Comparison of ENCODE assay signal across 8 cellular contexts in genomic region chr4:136864580-136865185, GRCh38.
A peak's percentile ranks its signal among the peaks of the same experiment; 100 is the strongest.
DNase-seq lines count a peak whose midpoint lies in the region; ATAC-seq and TF ChIP-seq lines count a peak whose summit lies in the region.

No MANE protein-coding gene starts in this region.

- H3K27ac Mint-ChIP-seq in activated CD4-positive, alpha-beta T cell treated with anti-CD3 and anti-CD28 coated beads, Interleukin-2, amount 10 ng/mL, durations not matched to agents 24 days and 14 days, result no peak overlapping the region

- peak; percentile 87 for TF ChIP-seq CTCF in upper lobe of right lung (IDR thresholded peaks at IDR 0.05)

- H3K27me3 ChIP-seq in upper lobe of right lung, result no peaks in the 10 kb centered on the region

- H3K27me3 Mint-ChIP-seq in activated CD4-positive, alpha-beta T cell treated with anti-CD3 and anti-CD28 coated beads, Interleukin-2, amount 10 ng/mL, durations not matched to agents 24 days and 14 days, result no peaks in the 10 kb centered on the region

- no peaks in the 10 kb centered on the region for H3K9me3 ChIP-seq in upper lobe of right lung

- no peaks in the 10 kb centered on the region for H3K4me1 ChIP-seq in upper lobe of right lung

- no peaks in the 10 kb centered on the region for H3K9me3 Mint-ChIP-seq in activated CD4-positive, alpha-beta T cell treated with anti-CD3 and anti-CD28 coated beads, Interleukin-2, amount 10 ng/mL, durations not matched to agents 24 days and 14 days

- H3K4me1 Mint-ChIP-seq in activated CD4-positive, alpha-beta T cell treated with anti-CD3 and anti-CD28 coated beads, Interleukin-2, amount 10 ng/mL, durations not matched to agents 24 days and 14 days, result no peaks in the 10 kb centered on the region

- peak; percentile 77 for DNase-seq in activated CD4-positive, alpha-beta T cell treated with anti-CD3 and anti-CD28 coated beads, Interleukin-2, amount 10 ng/mL, durations not matched to agents 24 days and 14 days
- no peak for DNase-seq in activated CD4-positive, alpha-beta T cell treated with anti-CD3 and anti-CD28 coated beads, Interleukin-2, amount 50 U/mL, for 4 hours
- DNase-seq in NCI-H774 (lab: John Stamatoyannopoulos, UW) (peak; percentile 32), brain pericyte (ENCODE audit: low read depth, low spot score) (peak; percentile 42), left colon (peak in 1 of 2 donors; percentile 4), upper lobe of right lung (no peak)

- H3K27ac ChIP-seq in upper lobe of right lung, result no peak overlapping the region

- peak; percentile 87 for ATAC-seq in GM21515 (IDR thresholded peaks at IDR 0.05; ENCODE audit: unreplicated experiment)
- peak; percentile 72 for ATAC-seq in HG03575 (IDR thresholded peaks at IDR 0.05; ENCODE audit: extremely low read depth, insufficient number of reproducible peaks, low FRiP score, unreplicated experiment)
- ATAC-seq in left colon, result peak; percentile 67
- peak; percentile 72 for ATAC-seq in upper lobe of right lung

- no peak overlapping the region for H3K4me3 ChIP-seq in upper lobe of right lung

- no peak overlapping the region for H3K4me3 Mint-ChIP-seq in activated CD4-positive, alpha-beta T cell treated with anti-CD3 and anti-CD28 coated beads, Interleukin-2, amount 10 ng/mL, durations not matched to agents 24 days and 14 days

- intact Hi-C loops in activated CD4-positive, alpha-beta T cell treated with anti-CD3 and anti-CD28 coated beads, Interleukin-2, amount 10 ng/mL, durations not matched to agents 24 days and 14 days (cut with micrococcal nuclease), result loop anchor here (10.0 kb wide), 1 partner anchor 1490 kb away; no protein-coding TSS in a partner anchor
- intact Hi-C loops in left colon (cut with DNase I, micrococcal nuclease) (no loop called here), upper lobe of right lung (cut with DNase I) (no loop called here)

- no peaks in the 10 kb centered on the region for H3K36me3 ChIP-seq in upper lobe of right lung

- no peaks in the 10 kb centered on the region for H3K36me3 Mint-ChIP-seq in activated CD4-positive, alpha-beta T cell treated with anti-CD3 and anti-CD28 coated beads, Interleukin-2, amount 10 ng/mL, durations not matched to agents 24 days and 14 days (ENCODE audit: low read depth)

Comparison
In these comparisons a context has a peak if more than half of its experiments do, and no peak if none do; other contexts are left out.
1. DNase-seq: peak in activated CD4-positive, alpha-beta T cell treated with anti-CD3 and anti-CD28 coated beads, Interleukin-2, amount 10 ng/mL, durations not matched to agents 24 days and 14 days (single experiment), NCI-H774 (single experiment) and brain pericyte (single experiment); none in activated CD4-positive, alpha-beta T cell treated with anti-CD3 and anti-CD28 coated beads, Interleukin-2, amount 50 U/mL, for 4 hours (0 of 2) and upper lobe of right lung (single experiment).
2. Peak in every context shown above with its lines, with median percentiles within 50 percentile points of each other: ATAC-seq.